20 cellular contexts compared by ENCODE assay signal in genomic region chr12:72586456-72586855, GRCh38.
DNase-seq lines count a peak whose midpoint lies in the region.
"Had no signal": no experiment of that assay in that cellular context is flagged by ENCODE, and none has a peak within 500 bp of the region (broad histone marks: within the 10 kb centered on the region; RNA-seq: fewer than 3 reads in every experiment).

No MANE protein-coding gene starts in this region.

- no CpG with 5 or more reads among the region's 3 CpGs for WGBS in neuronal stem cell (ENCODE audit: extremely low coverage in 2 of 2, insufficient read length in 2 of 2, insufficient replicate concordance in 1 of 2), 2 donors

- no peak overlapping the region for H2AK5ac ChIP-seq in neuronal stem cell (ENCODE audit: low read depth, low read length)

- H3K9me3 Mint-ChIP-seq in activated T-helper 1 cell treated with anti-CD3 and anti-CD28 coated beads, Interleukin-12 subunit alpha, Interleukin-12 subunit beta, Interleukin-2, Interleukin-4 antibody, amounts not matched to agents 30 ng/mL and 10 ng/mL and 1 ng/mL, durations not matched to agents 14 hours and 24 hours and 36 hours = peaks cover 16% of the 10 kb centered on the region

- no peak overlapping the region for H3K18ac ChIP-seq in neuronal stem cell (ENCODE audit: low read length)

- H3K27me3 Mint-ChIP-seq in activated T-helper 1 cell treated with anti-CD3 and anti-CD28 coated beads, Interleukin-12 subunit alpha, Interleukin-12 subunit beta, Interleukin-2, Interleukin-4 antibody, amounts not matched to agents 30 ng/mL and 10 ng/mL and 1 ng/mL, durations not matched to agents 14 hours and 24 hours and 36 hours (ENCODE audit: insufficient read depth) = no peaks in the 10 kb centered on the region
- H3K27me3 Mint-ChIP-seq: CD8-positive, alpha-beta memory T cell had no signal

- H3K4me1 Mint-ChIP-seq in activated T-helper 1 cell treated with anti-CD3 and anti-CD28 coated beads, Interleukin-12 subunit alpha, Interleukin-12 subunit beta, Interleukin-2, Interleukin-4 antibody, amounts not matched to agents 30 ng/mL and 10 ng/mL and 1 ng/mL, durations not matched to agents 14 hours and 24 hours and 36 hours (ENCODE audit: low read depth) = no peaks in the 10 kb centered on the region
- H3K4me1 Mint-ChIP-seq: CD8-positive, alpha-beta memory T cell had no signal

- H3K4ac ChIP-seq in neuronal stem cell (ENCODE audit: low read length) = no peak overlapping the region

- H3K23ac ChIP-seq in neuronal stem cell (ENCODE audit: low read depth, low read length, poor library complexity) = no peak overlapping the region

- H3K14ac ChIP-seq in neuronal stem cell (ENCODE audit: low read length) = no peak overlapping the region

- H3K79me1 ChIP-seq in neuronal stem cell (ENCODE audit: low read depth, low read length) = no peaks in the 10 kb centered on the region

- DNase-seq in NCI-H2171 treated with DMSO at 0.1 percent for 48 hours (lab: John Stamatoyannopoulos, UW) (peak; percentile 47), NCI-H2171 (lab: John Stamatoyannopoulos, UW) (no peak), NCI-H69 (lab: John Stamatoyannopoulos, UW) (peak; percentile 40), cerebellum (ENCODE audit: low spot score) (peak; percentile 3), neuronal stem cell (ENCODE audit: low spot score) (no peak), MG63 (no peak)
- DNase-seq in central memory CD4-positive, alpha-beta T cell = no peak
- DNase-seq in activated T-helper 1 cell treated with anti-CD3 and anti-CD28 coated beads, Interleukin-12 subunit alpha, Interleukin-12 subunit beta, Interleukin-2, Interleukin-4 antibody, amounts not matched to agents 30 ng/mL and 10 ng/mL and 1 ng/mL, durations not matched to agents 14 hours and 24 hours and 36 hours (ENCODE audit: low spot score) = no peak
- DNase-seq: 8988T; CD8-positive, alpha-beta memory T cell; DMS79 treated with DMSO at 0.1 percent for 48 hours; GOT3; NCI-H1092; NCI-H1694; NCI-H2107; NCI-H446; Right ventricle myocardium superior had no signal

- H2AFZ ChIP-seq in neuronal stem cell (ENCODE audit: low read length) = peak overlapping the region; percentile 78

- no peak overlapping the region for H4K91ac ChIP-seq in neuronal stem cell (ENCODE audit: low read depth, low read length, poor library complexity)

- no peaks in the 10 kb centered on the region for H3K36me3 Mint-ChIP-seq in activated T-helper 1 cell treated with anti-CD3 and anti-CD28 coated beads, Interleukin-12 subunit alpha, Interleukin-12 subunit beta, Interleukin-2, Interleukin-4 antibody, amounts not matched to agents 30 ng/mL and 10 ng/mL and 1 ng/mL, durations not matched to agents 14 hours and 24 hours and 36 hours (ENCODE audit: low read depth)
- H3K36me3 Mint-ChIP-seq: CD8-positive, alpha-beta memory T cell had no signal

- H2BK15ac ChIP-seq in neuronal stem cell (ENCODE audit: low read length) = no peak overlapping the region

- H4K8ac ChIP-seq in neuronal stem cell (ENCODE audit: low read depth, low read length) = no peak overlapping the region

- H3K36me3 ChIP-seq in neuronal stem cell (replicated peaks in 1 of 2; ENCODE audit: control insufficient read depth in 2 of 2, insufficient read depth in 2 of 2, low read length in 2 of 2) (no peaks in the 10 kb centered on the region), MG63 (no peaks in the 10 kb centered on the region)
- H3K36me3 ChIP-seq: BLaER1 treated with 17β-estradiol and CSF1 and Interleukin-3, amounts not matched to agents 10 nM and 100 nM had no signal

- H3K4me1 ChIP-seq in neuronal stem cell (ENCODE audit: control insufficient read depth in 2 of 2, insufficient read depth in 1 of 2, low read depth in 1 of 2, low read length in 2 of 2) = peaks cover 2 to 7% of the 10 kb centered on the region in 2 donors
- H3K4me1 ChIP-seq: BLaER1 treated with 17β-estradiol and CSF1 and Interleukin-3, amounts not matched to agents 10 nM and 100 nM had no signal

- H3K9me3 ChIP-seq in neuronal stem cell (replicated peaks in 1 of 2; ENCODE audit: control insufficient read depth in 2 of 2, insufficient read depth in 1 of 2, low read depth in 1 of 2, low read length in 2 of 2) (no peaks in the 10 kb centered on the region), MG63 (no peaks in the 10 kb centered on the region; the same call in 1 of the 2 replicates)

- H2BK120ac ChIP-seq in neuronal stem cell (ENCODE audit: low read depth, low read length) = no peak overlapping the region

- H3K4me2 ChIP-seq in neuronal stem cell (ENCODE audit: insufficient read depth, low read length, poor library complexity, severe bottlenecking) = no peak overlapping the region
- H3K4me2 ChIP-seq: BLaER1 treated with 17β-estradiol and CSF1 and Interleukin-3, amounts not matched to agents 10 nM and 100 nM; KMS-11 had no signal

- H3K27ac ChIP-seq in neuronal stem cell (replicated peaks; ENCODE audit: low read length) = peak overlapping the region; percentile 35
- H3K27ac ChIP-seq: BLaER1 treated with 17β-estradiol and CSF1 and Interleukin-3, amounts not matched to agents 10 nM and 100 nM; KMS-11 had no signal

- no peak overlapping the region for H2BK5ac ChIP-seq in neuronal stem cell (ENCODE audit: low read length)

- H3K4me3 Mint-ChIP-seq in activated T-helper 1 cell treated with anti-CD3 and anti-CD28 coated beads, Interleukin-12 subunit alpha, Interleukin-12 subunit beta, Interleukin-2, Interleukin-4 antibody, amounts not matched to agents 30 ng/mL and 10 ng/mL and 1 ng/mL, durations not matched to agents 14 hours and 24 hours and 36 hours = no peak overlapping the region
- H3K4me3 Mint-ChIP-seq: CD8-positive, alpha-beta memory T cell had no signal

- H3K4me3 ChIP-seq in neuronal stem cell (ENCODE audit: low read length in 2 of 2) (no peak overlapping the region), MG63 (no peak overlapping the region)
- H3K4me3 ChIP-seq: BLaER1 treated with 17β-estradiol and CSF1 and Interleukin-3, amounts not matched to agents 10 nM and 100 nM; GM12878 had no signal

- no peak overlapping the region for H2BK12ac ChIP-seq in neuronal stem cell (ENCODE audit: low read length)

- H3K9ac ChIP-seq in neuronal stem cell (ENCODE audit: low read depth, low read length, poor library complexity) = no peak overlapping the region
- H3K9ac ChIP-seq: BLaER1 treated with 17β-estradiol and CSF1 and Interleukin-3, amounts not matched to agents 10 nM and 100 nM; KMS-11 had no signal

- intact Hi-C loops in activated T-helper 1 cell treated with anti-CD3 and anti-CD28 coated beads, Interleukin-12 subunit alpha, Interleukin-12 subunit beta, Interleukin-2, Interleukin-4 antibody, amounts not matched to agents 30 ng/mL and 10 ng/mL and 1 ng/mL, durations not matched to agents 14 hours and 24 hours and 36 hours (cut with micrococcal nuclease) = no loop called here

- H3K27ac Mint-ChIP-seq in activated T-helper 1 cell treated with anti-CD3 and anti-CD28 coated beads, Interleukin-12 subunit alpha, Interleukin-12 subunit beta, Interleukin-2, Interleukin-4 antibody, amounts not matched to agents 30 ng/mL and 10 ng/mL and 1 ng/mL, durations not matched to agents 14 hours and 24 hours and 36 hours = no peak overlapping the region
- H3K27ac Mint-ChIP-seq: CD8-positive, alpha-beta memory T cell had no signal

- no peaks in the 10 kb centered on the region for H3K27me3 ChIP-seq in neuronal stem cell (ENCODE audit: control insufficient read depth in 3 of 3, insufficient read depth in 3 of 3, low read depth in 1 of 3, low read length in 3 of 3)
- H3K27me3 ChIP-seq in MG63 = no peaks in the 10 kb centered on the region
- H3K27me3 ChIP-seq: BLaER1 treated with 17β-estradiol and CSF1 and Interleukin-3, amounts not matched to agents 10 nM and 100 nM had no signal

Comparison
In these comparisons a context has a peak if more than half of its experiments do, and no peak if none do; other contexts are left out.
1. DNase-seq: peak in NCI-H2171 treated with DMSO at 0.1 percent for 48 hours (single experiment), NCI-H69 (single experiment) and cerebellum (single experiment); none in NCI-H2171 (single experiment), neuronal stem cell (single experiment), MG63 (single experiment), central memory CD4-positive, alpha-beta T cell (single experiment) and activated T-helper 1 cell treated with anti-CD3 and anti-CD28 coated beads, Interleukin-12 subunit alpha, Interleukin-12 subunit beta, Interleukin-2, Interleukin-4 antibody, amounts not matched to agents 30 ng/mL and 10 ng/mL and 1 ng/mL, durations not matched to agents 14 hours and 24 hours and 36 hours (single experiment).